ENCODE assay signal across 1 cellular context in the genomic region with DNA sequence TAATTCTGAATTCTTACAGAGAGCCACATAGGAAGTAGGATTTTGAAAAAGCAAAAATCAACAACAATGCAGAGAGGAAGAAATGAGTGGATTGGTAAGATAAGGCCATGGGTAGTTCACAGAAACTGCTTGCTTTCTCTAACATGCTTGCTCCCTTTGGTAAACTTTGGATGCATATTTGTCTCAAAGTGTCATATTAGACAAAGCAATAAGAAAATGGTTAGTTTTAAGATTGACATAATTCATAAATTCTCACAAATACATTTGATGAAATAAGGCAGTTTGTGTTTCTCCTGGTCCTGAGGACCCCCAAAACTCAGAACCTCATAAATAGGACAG.
TF ChIP-seq lines count a peak whose summit lies in the region.

No MANE protein-coding gene starts in this region.

TF ChIP-seq in GM12878, 131 proteins besides CTCF, POLR2A, EP300 and RAD21:
- TF ChIP-seq IKZF1 (conservative IDR thresholded peaks at IDR 0.05) = no peak
- no peak for TF ChIP-seq STAT3 (IDR thresholded peaks at IDR 0.05; ENCODE audit: low read depth, low read length)
- no peak for TF ChIP-seq ZNF217 (IDR thresholded peaks at IDR 0.05)
- TF ChIP-seq ZNF274 (IDR thresholded peaks at IDR 0.05; ENCODE audit: insufficient read depth, insufficient read length) = no peak
- TF ChIP-seq, protein P1, sequence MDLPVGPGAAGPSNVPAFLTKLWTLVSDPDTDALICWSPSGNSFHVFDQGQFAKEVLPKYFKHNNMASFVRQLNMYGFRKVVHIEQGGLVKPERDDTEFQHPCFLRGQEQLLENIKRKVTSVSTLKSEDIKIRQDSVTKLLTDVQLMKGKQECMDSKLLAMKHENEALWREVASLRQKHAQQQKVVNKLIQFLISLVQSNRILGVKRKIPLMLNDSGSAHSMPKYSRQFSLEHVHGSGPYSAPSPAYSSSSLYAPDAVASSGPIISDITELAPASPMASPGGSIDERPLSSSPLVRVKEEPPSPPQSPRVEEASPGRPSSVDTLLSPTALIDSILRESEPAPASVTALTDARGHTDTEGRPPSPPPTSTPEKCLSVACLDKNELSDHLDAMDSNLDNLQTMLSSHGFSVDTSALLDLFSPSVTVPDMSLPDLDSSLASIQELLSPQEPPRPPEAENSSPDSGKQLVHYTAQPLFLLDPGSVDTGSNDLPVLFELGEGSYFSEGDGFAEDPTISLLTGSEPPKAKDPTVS (IDR thresholded peaks at IDR 0.05; ENCODE audit: low read depth, low read length) = no peak
- TF ChIP-seq KDM1A (IDR thresholded peaks at IDR 0.05; ENCODE audit: borderline replicate concordance) = no peak
- no peak for TF ChIP-seq MEF2A (IDR thresholded peaks at IDR 0.05; ENCODE audit: insufficient read depth, low read depth, low read length)
- no peak for TF ChIP-seq PAX8 (IDR thresholded peaks at IDR 0.05)
- no peak for TF ChIP-seq SMAD1 (IDR thresholded peaks at IDR 0.05; ENCODE audit: low read depth, partially characterized antibody)
- TF ChIP-seq CHD1 (IDR thresholded peaks at IDR 0.05; ENCODE audit: low read depth, low read length) = no peak
- no peak for TF ChIP-seq NBN (IDR thresholded peaks at IDR 0.05)
- TF ChIP-seq, protein P2, sequence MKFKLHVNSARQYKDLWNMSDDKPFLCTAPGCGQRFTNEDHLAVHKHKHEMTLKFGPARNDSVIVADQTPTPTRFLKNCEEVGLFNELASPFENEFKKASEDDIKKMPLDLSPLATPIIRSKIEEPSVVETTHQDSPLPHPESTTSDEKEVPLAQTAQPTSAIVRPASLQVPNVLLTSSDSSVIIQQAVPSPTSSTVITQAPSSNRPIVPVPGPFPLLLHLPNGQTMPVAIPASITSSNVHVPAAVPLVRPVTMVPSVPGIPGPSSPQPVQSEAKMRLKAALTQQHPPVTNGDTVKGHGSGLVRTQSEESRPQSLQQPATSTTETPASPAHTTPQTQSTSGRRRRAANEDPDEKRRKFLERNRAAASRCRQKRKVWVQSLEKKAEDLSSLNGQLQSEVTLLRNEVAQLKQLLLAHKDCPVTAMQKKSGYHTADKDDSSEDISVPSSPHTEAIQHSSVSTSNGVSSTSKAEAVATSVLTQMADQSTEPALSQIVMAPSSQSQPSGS (IDR thresholded peaks at IDR 0.05; ENCODE audit: low read length) = no peak
- no peak for TF ChIP-seq ZNF384 (IDR thresholded peaks at IDR 0.05; ENCODE audit: borderline replicate concordance, low read depth, low read length)
- TF ChIP-seq, protein P3, sequence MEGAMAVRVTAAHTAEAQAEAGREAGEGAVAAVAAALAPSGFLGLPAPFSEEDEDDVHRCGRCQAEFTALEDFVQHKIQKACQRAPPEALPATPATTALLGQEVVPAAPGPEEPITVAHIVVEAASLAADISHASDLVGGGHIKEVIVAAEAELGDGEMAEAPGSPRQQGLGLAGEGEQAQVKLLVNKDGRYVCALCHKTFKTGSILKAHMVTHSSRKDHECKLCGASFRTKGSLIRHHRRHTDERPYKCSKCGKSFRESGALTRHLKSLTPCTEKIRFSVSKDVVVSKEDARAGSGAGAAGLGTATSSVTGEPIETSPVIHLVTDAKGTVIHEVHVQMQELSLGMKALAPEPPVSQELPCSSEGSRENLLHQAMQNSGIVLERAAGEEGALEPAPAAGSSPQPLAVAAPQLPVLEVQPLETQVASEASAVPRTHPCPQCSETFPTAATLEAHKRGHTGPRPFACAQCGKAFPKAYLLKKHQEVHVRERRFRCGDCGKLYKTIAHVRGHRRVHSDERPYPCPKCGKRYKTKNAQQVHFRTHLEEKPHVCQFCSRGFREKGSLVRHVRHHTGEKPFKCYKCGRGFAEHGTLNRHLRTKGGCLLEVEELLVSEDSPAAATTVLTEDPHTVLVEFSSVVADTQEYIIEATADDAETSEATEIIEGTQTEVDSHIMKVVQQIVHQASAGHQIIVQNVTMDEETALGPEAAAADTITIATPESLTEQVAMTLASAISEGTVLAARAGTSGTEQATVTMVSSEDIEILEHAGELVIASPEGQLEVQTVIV (IDR thresholded peaks at IDR 0.05; ENCODE audit: borderline replicate concordance, partially characterized antibody) = no peak
- no peak for TF ChIP-seq CHD2 (IDR thresholded peaks at IDR 0.05; ENCODE audit: borderline replicate concordance, low read depth, low read length)
- no peak for TF ChIP-seq FOXM1 (IDR thresholded peaks at IDR 0.05; ENCODE audit: low read depth, low read length)
